In the genomic region with DNA sequence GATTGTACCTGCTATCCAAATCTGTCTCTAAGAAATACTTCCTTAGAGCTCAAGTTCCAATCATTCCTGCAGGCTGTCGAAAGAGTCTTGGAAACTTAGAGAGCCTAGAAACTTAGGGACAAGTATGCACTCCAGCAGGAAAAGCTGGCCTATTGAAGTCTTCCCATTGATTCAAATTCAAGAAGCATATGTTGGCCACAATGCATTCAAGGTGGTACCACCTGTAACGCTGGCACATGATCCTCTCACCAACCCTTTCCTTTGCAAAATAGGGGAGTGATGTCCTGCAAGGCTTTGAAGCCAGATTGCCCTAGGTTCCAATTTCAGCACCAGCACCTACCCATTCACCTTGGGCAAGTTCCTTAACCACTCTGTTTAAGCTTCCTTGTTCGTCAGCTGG, we compare ENCODE assay signal across 29 cellular contexts. TPM values are rescaled to one million over a fixed set of nuclear protein-coding genes. Genes with fewer than 3 reads are reported as not detected.
"Had no signal": no experiment of that assay in that cellular context is flagged by ENCODE, and none has a peak within 500 bp of the region (broad histone marks: within the 10 kb centered on the region; RNA-seq: fewer than 3 reads in every experiment).

No MANE protein-coding gene starts in this region.

- H3K27me3 ChIP-seq: gastrocnemius medialis, upper lobe of right lung, uterus had no signal

- H3K27ac ChIP-seq: coronary artery, epithelial cell of prostate, lower lobe of right lung, neutrophil, parathyroid adenoma, suprapubic skin, transverse colon, upper lobe of right lung had no signal

- H3K36me3 ChIP-seq: neutrophil, uterus had no signal

- ATAC-seq: effector memory CD8-positive, alpha-beta T cell; esophagus mucosa; gastrocnemius medialis; left ventricle myocardium superior; lower lobe of right lung; naive thymus-derived CD8-positive, alpha-beta T cell; sciatic nerve; stimulated activated naive CD8-positive, alpha-beta T cell treated with anti-CD3 and anti-CD28 coated beads, Interleukin-15, amount 100 ng/mL, for 72 hours; upper lobe of right lung had no signal

- H3K9ac ChIP-seq: parathyroid adenoma had no signal

- H3K9me3 ChIP-seq: gastrocnemius medialis, lower lobe of right lung, neutrophil, suprapubic skin, transverse colon, upper lobe of right lung, uterus had no signal

- H3K4me1 ChIP-seq: uterus had no signal

- H3K4me3 ChIP-seq: coronary artery, gastrocnemius medialis, lower lobe of right lung, smooth muscle cell, suprapubic skin, transverse colon, upper lobe of right lung, uterus had no signal

- H3K27me3 Mint-ChIP-seq: progenitor cell of endocrine pancreas had no signal

- H3K4me3 Mint-ChIP-seq: effector memory CD8-positive, alpha-beta T cell; immature natural killer cell; naive thymus-derived CD8-positive, alpha-beta T cell; stimulated activated naive CD8-positive, alpha-beta T cell treated with anti-CD3 and anti-CD28 coated beads, Interleukin-15, amount 100 ng/mL, for 72 hours had no signal

- H3K27ac Mint-ChIP-seq: effector memory CD8-positive, alpha-beta T cell; immature natural killer cell; naive thymus-derived CD8-positive, alpha-beta T cell; progenitor cell of endocrine pancreas; stimulated activated naive CD8-positive, alpha-beta T cell treated with anti-CD3 and anti-CD28 coated beads, Interleukin-15, amount 100 ng/mL, for 72 hours had no signal

- DNase-seq: dermis blood vessel endothelial cell; effector memory CD8-positive, alpha-beta T cell; foreskin fibroblast; gastrocnemius medialis; head of caudate nucleus; immature natural killer cell; islet precursor cell; kidney glomerular epithelial cell; left ventricle myocardium superior; lower lobe of right lung; naive thymus-derived CD8-positive, alpha-beta T cell; stimulated activated CD4-positive, alpha-beta T cell treated with anti-CD3 and anti-CD28 coated beads, Interleukin-12 subunit alpha, Interleukin-12 subunit beta, amount 100 ng/mL, for 4 hours; stimulated activated CD4-positive, alpha-beta T cell treated with anti-CD3 and anti-CD28 coated beads, Interleukin-1b, Interleukin-23, amount 100 ng/mL, for 48 hours; stimulated activated CD4-positive, alpha-beta T cell treated with anti-CD3 and anti-CD28 coated beads, Interleukin-4, amount 100 ng/mL, for 1 hour; stimulated activated CD8-positive, alpha-beta memory T cell treated with anti-CD3 and anti-CD28 coated beads, Interleukin-4, amount 100 ng/mL, for 48 hours; stimulated activated naive CD4-positive, alpha-beta T cell; stimulated activated naive CD8-positive, alpha-beta T cell treated with anti-CD3 and anti-CD28 coated beads, Interleukin-15, amount 100 ng/mL, for 72 hours; transverse colon; upper lobe of right lung; uterus had no signal

- H3K36me3 Mint-ChIP-seq: immature natural killer cell; naive thymus-derived CD8-positive, alpha-beta T cell had no signal

- H3K9me3 Mint-ChIP-seq: stimulated activated naive CD8-positive, alpha-beta T cell treated with anti-CD3 and anti-CD28 coated beads, Interleukin-15, amount 100 ng/mL, for 72 hours had no signal

- H3K4me1 Mint-ChIP-seq: immature natural killer cell had no signal

RNA-seq across cellular contexts. Expression of gene ADAMTS9, which starts 6.0 kb away (rescaled TPM):
- total RNA-seq: naive thymus-derived CD8-positive, alpha-beta T cell had no signal
- polyA plus RNA-seq: immature natural killer cell; naive thymus-derived CD8-positive, alpha-beta T cell had no signal
